ENCODE assay signal across 11 cellular contexts in genomic region chr17:601462-602303, GRCh38.
A peak's percentile ranks its signal among the peaks of the same experiment; 100 is the strongest.
DNase-seq lines count a peak whose midpoint lies in the region; ATAC-seq and TF ChIP-seq lines count a peak whose summit lies in the region.
"Had no signal": no experiment of that assay in that cellular context is flagged by ENCODE, and none has a peak within 500 bp of the region (broad histone marks: within the 10 kb centered on the region; RNA-seq: fewer than 3 reads in every experiment).

No MANE protein-coding gene starts in this region.

- no peaks in the 10 kb centered on the region for H3K36me3 ChIP-seq in neutrophil

- H3K4me3 ChIP-seq in dorsolateral prefrontal cortex (no peak overlapping the region), neutrophil (ENCODE audit: low read depth in 1 of 2, low read length in 1 of 2) (peak overlapping the region; percentile 35 to 39)
- H3K4me3 ChIP-seq: BLaER1 treated with 17β-estradiol and CSF1 and Interleukin-3, amounts not matched to agents 10 nM and 100 nM; Peyer's patch had no signal

- H3K9me3 ChIP-seq in neutrophil: no peaks in the 10 kb centered on the region
- H3K9me3 ChIP-seq: Peyer's patch had no signal

- H3K27ac ChIP-seq in dorsolateral prefrontal cortex (peak overlapping the region in 47 of 59 donors; percentile 1 to 83 (median 45)), neutrophil (peak overlapping the region; percentile 87)
- H3K27ac ChIP-seq: BLaER1 treated with 17β-estradiol and CSF1 and Interleukin-3, amounts not matched to agents 10 nM and 100 nM had no signal

- intact Hi-C loops in dorsolateral prefrontal cortex (cut with DNase I): no loop called here

- DNase-seq in AML-193 (lab: John Stamatoyannopoulos, UW) (peak; percentile 45 to 52), NCI-H446 (lab: John Stamatoyannopoulos, UW) (peak; percentile 49 to 71), dorsolateral prefrontal cortex (peak in 1 of 10 donors; percentile 44), NCI-H2227 (lab: John Stamatoyannopoulos, UW; ENCODE audit: unreplicated experiment) (no peak), NOMO-1 treated with dmso at 0.1 percent for 144 hours (lab: John Stamatoyannopoulos, UW; ENCODE audit: unreplicated experiment) (no peak)
- DNase-seq: naive B cell had no signal

- peaks cover 37% of the 10 kb centered on the region in 2 experiments for H3K4me1 ChIP-seq in neutrophil (ENCODE audit: control insufficient read depth in 1 of 2, insufficient read depth in 1 of 2, low read depth in 1 of 2, low read length in 1 of 2)

- no peak for ATAC-seq in GM21619 (IDR thresholded peaks at IDR 0.05; ENCODE audit: unreplicated experiment)
- ATAC-seq in HG03039 (IDR thresholded peaks at IDR 0.05; ENCODE audit: unreplicated experiment): no peak

- TF ChIP-seq CTCF in dorsolateral prefrontal cortex (IDR thresholded peaks at IDR 0.05 in 54 of 56, conservative IDR thresholded peaks at IDR 0.05 in 2 of 56; ENCODE audit: low read depth in 1 of 56, partially characterized antibody in 56 of 56) (no peak), neutrophil (IDR thresholded peaks at IDR 0.05) (no peak)

- no peaks in the 10 kb centered on the region for H3K27me3 ChIP-seq in dorsolateral prefrontal cortex
- H3K27me3 ChIP-seq in neutrophil: no peaks in the 10 kb centered on the region
- H3K27me3 ChIP-seq: BLaER1 treated with 17β-estradiol and CSF1 and Interleukin-3, amounts not matched to agents 10 nM and 100 nM; Peyer's patch had no signal

Comparison
In these comparisons a context has a peak if more than half of its experiments do, and no peak if none do; other contexts are left out.
1. DNase-seq: peak in AML-193 (2 of 2) and NCI-H446 (2 of 2); none in NCI-H2227 (single experiment) and NOMO-1 treated with dmso at 0.1 percent for 144 hours (single experiment).
2. H3K4me3 ChIP-seq: peak in neutrophil (2 of 2); none in dorsolateral prefrontal cortex (0 of 59).